12 cellular contexts compared by ENCODE assay signal in genomic region chr2:99403084-99403483, GRCh38.
DNase-seq lines count a peak whose midpoint lies in the region; ATAC-seq and TF ChIP-seq lines count a peak whose summit lies in the region.
"Had no signal": no experiment of that assay in that cellular context is flagged by ENCODE, and none has a peak within 500 bp of the region (broad histone marks: within the 10 kb centered on the region; RNA-seq: fewer than 3 reads in every experiment).

No MANE protein-coding gene starts in this region.

- no peak overlapping the region for H3K4me2 ChIP-seq in neural progenitor cell

- H3K79me2 ChIP-seq in neural progenitor cell (ENCODE audit: low read depth) = no peaks in the 10 kb centered on the region

- H3K27ac ChIP-seq in neural progenitor cell = peak overlapping the region; percentile 7

- peaks cover 15% of the 10 kb centered on the region for H3F3A ChIP-seq in neural progenitor cell (ENCODE audit: low read depth)

- H3K36me3 ChIP-seq in neural progenitor cell = peaks cover 28% of the 10 kb centered on the region

- no peak for DNase-seq in activated naive CD4-positive, alpha-beta T cell treated with anti-CD3 and anti-CD28 coated beads, Interleukin-2, amount 10 ng/mL, durations not matched to agents 7 days and 5 days
- DNase-seq in LHCN-M2 (ENCODE audit: low read depth) (peak; percentile 40), endothelial cell (ENCODE audit: low spot score) (no peak), neural progenitor cell (ENCODE audit: low spot score) (no peak), GF-D8 (lab: John Stamatoyannopoulos, UW) (no peak)
- DNase-seq in effector CD4-positive, alpha-beta T cell = no peak
- DNase-seq: midbrain; NCI-H1417 treated with DMSO at 0.1 percent for 48 hours; NCI-H524; stimulated activated CD8-positive, alpha-beta memory T cell treated with anti-CD3 and anti-CD28 coated beads, Interleukin-4, amount 100 ng/mL, for 48 hours had no signal

- TF ChIP-seq CTCF in endothelial cell (IDR thresholded peaks at IDR 0.05; ENCODE audit: unreplicated experiment) (no peak), neural progenitor cell (IDR thresholded peaks at IDR 0.05) (no peak)

- H3K27me3 Mint-ChIP-seq in activated naive CD4-positive, alpha-beta T cell treated with anti-CD3 and anti-CD28 coated beads, Interleukin-2, amount 50 U/mL, for 24 hours = no peaks in the 10 kb centered on the region
- no peaks in the 10 kb centered on the region for H3K27me3 Mint-ChIP-seq in activated naive CD4-positive, alpha-beta T cell treated with anti-CD3 and anti-CD28 coated beads, Interleukin-2, amount 10 ng/mL, durations not matched to agents 7 days and 5 days
- H3K27me3 Mint-ChIP-seq in endothelial cell (ENCODE audit: unreplicated experiment) (peaks cover 5% of the 10 kb centered on the region), neural progenitor cell (ENCODE audit: insufficient read depth, low read depth) (peaks cover 6% of the 10 kb centered on the region)

- no peak overlapping the region for H2AFZ ChIP-seq in neural progenitor cell (replicated peaks)

- no peak overlapping the region for H3K4me3 Mint-ChIP-seq in activated naive CD4-positive, alpha-beta T cell treated with anti-CD3 and anti-CD28 coated beads, Interleukin-2, amount 50 U/mL, for 24 hours
- H3K4me3 Mint-ChIP-seq in activated naive CD4-positive, alpha-beta T cell treated with anti-CD3 and anti-CD28 coated beads, Interleukin-2, amount 10 ng/mL, durations not matched to agents 7 days and 5 days = no peak overlapping the region
- peak overlapping the region; percentile 14 for H3K4me3 Mint-ChIP-seq in endothelial cell (ENCODE audit: unreplicated experiment)
- H3K4me3 Mint-ChIP-seq in neural progenitor cell = no peak overlapping the region

- ATAC-seq in HG03571 (IDR thresholded peaks at IDR 0.05; ENCODE audit: unreplicated experiment) = no peak

- no peaks in the 10 kb centered on the region for H3K9me3 Mint-ChIP-seq in activated naive CD4-positive, alpha-beta T cell treated with anti-CD3 and anti-CD28 coated beads, Interleukin-2, amount 50 U/mL, for 24 hours
- H3K9me3 Mint-ChIP-seq in activated naive CD4-positive, alpha-beta T cell treated with anti-CD3 and anti-CD28 coated beads, Interleukin-2, amount 10 ng/mL, durations not matched to agents 7 days and 5 days = no peaks in the 10 kb centered on the region
- H3K9me3 Mint-ChIP-seq in endothelial cell (ENCODE audit: unreplicated experiment) (no peaks in the 10 kb centered on the region), neural progenitor cell (no peaks in the 10 kb centered on the region)

- peaks cover 19% of the 10 kb centered on the region for H4K20me1 ChIP-seq in neural progenitor cell (ENCODE audit: low read depth)

- no peak overlapping the region for H3K9ac ChIP-seq in neural progenitor cell

- CTCF ChIA-PET in activated naive CD4-positive, alpha-beta T cell treated with anti-CD3 and anti-CD28 coated beads, Interleukin-2, amount 10 ng/mL, durations not matched to agents 7 days and 5 days (lab: Charles Lee) = interaction anchor here (1.7 kb wide), 1 partner anchor 66 kb away, joined by 4 read pairs; the partner anchor contains the start of gene EIF5B

- peaks cover 16% of the 10 kb centered on the region for H3K36me3 Mint-ChIP-seq in activated naive CD4-positive, alpha-beta T cell treated with anti-CD3 and anti-CD28 coated beads, Interleukin-2, amount 50 U/mL, for 24 hours
- H3K36me3 Mint-ChIP-seq in activated naive CD4-positive, alpha-beta T cell treated with anti-CD3 and anti-CD28 coated beads, Interleukin-2, amount 10 ng/mL, durations not matched to agents 7 days and 5 days = peaks cover 60% of the 10 kb centered on the region
- peaks cover 50% of the 10 kb centered on the region for H3K36me3 Mint-ChIP-seq in endothelial cell (ENCODE audit: low read depth, unreplicated experiment)
- peaks cover 40% of the 10 kb centered on the region for H3K36me3 Mint-ChIP-seq in neural progenitor cell

- H3K27me3 ChIP-seq in neural progenitor cell = no peaks in the 10 kb centered on the region

- peaks cover 19% of the 10 kb centered on the region for H3K4me1 Mint-ChIP-seq in activated naive CD4-positive, alpha-beta T cell treated with anti-CD3 and anti-CD28 coated beads, Interleukin-2, amount 50 U/mL, for 24 hours
- peaks cover 7% of the 10 kb centered on the region for H3K4me1 Mint-ChIP-seq in activated naive CD4-positive, alpha-beta T cell treated with anti-CD3 and anti-CD28 coated beads, Interleukin-2, amount 10 ng/mL, durations not matched to agents 7 days and 5 days
- peaks cover 9% of the 10 kb centered on the region for H3K4me1 Mint-ChIP-seq in endothelial cell (ENCODE audit: unreplicated experiment)
- peaks cover 23% of the 10 kb centered on the region for H3K4me1 Mint-ChIP-seq in neural progenitor cell

- H3K9me3 ChIP-seq in neural progenitor cell (ENCODE audit: low read depth) = no peaks in the 10 kb centered on the region

- peak overlapping the region; percentile 61 for H3K27ac Mint-ChIP-seq in activated naive CD4-positive, alpha-beta T cell treated with anti-CD3 and anti-CD28 coated beads, Interleukin-2, amount 50 U/mL, for 24 hours
- H3K27ac Mint-ChIP-seq in activated naive CD4-positive, alpha-beta T cell treated with anti-CD3 and anti-CD28 coated beads, Interleukin-2, amount 10 ng/mL, durations not matched to agents 7 days and 5 days = no peak overlapping the region
- H3K27ac Mint-ChIP-seq in endothelial cell (ENCODE audit: unreplicated experiment) (no peak overlapping the region), neural progenitor cell (peak overlapping the region; percentile 5)

- H3K4me1 ChIP-seq in neural progenitor cell = no peaks in the 10 kb centered on the region

- H3K4me3 ChIP-seq in neural progenitor cell = no peak overlapping the region

Comparison
In these comparisons a context has a peak if more than half of its experiments do, and no peak if none do; other contexts are left out.
1. H3K27ac Mint-ChIP-seq: peak in activated naive CD4-positive, alpha-beta T cell treated with anti-CD3 and anti-CD28 coated beads, Interleukin-2, amount 50 U/mL, for 24 hours (single experiment) and neural progenitor cell (single experiment); none in activated naive CD4-positive, alpha-beta T cell treated with anti-CD3 and anti-CD28 coated beads, Interleukin-2, amount 10 ng/mL, durations not matched to agents 7 days and 5 days (single experiment) and endothelial cell (single experiment).